Comparison of ENCODE assay signal across 8 cellular contexts in the genomic region with DNA sequence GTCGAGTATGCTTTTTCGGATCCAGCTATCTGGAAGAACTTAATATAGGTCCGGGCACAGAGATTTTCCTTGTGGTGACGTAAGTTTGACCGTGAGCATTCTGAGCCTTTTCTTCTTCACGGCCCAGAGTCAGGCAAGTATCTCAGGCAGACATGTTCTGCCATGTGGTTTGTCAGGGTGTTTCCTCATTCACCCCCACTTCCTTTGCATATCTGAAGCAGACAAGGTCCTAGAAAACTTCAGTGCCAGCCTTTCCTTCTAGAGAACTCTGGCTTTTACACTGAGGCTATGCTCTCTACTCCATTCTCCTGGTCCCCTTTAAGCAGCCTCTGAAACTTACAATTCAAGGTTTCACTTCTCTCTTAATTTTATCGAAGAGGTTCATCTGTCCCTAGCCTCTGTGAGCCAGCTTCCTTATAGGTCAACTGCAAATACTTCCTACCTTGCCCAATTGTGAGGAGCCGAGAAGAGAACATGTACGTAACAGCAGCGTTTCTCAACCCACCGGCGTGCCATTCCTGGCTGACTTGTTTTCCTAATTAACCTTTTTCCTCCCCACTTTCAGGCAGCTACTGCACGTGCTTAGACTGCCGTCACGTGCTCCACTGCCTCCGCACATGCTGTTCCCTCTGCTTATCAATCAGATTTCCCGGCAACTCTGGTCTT.
A peak's percentile ranks its signal among the peaks of the same experiment; 100 is the strongest.
DNase-seq lines count a peak whose midpoint lies in the region; ATAC-seq and TF ChIP-seq lines count a peak whose summit lies in the region.

No MANE protein-coding gene starts in this region.

- ATAC-seq in GM21381 (IDR thresholded peaks at IDR 0.05; ENCODE audit: unreplicated experiment) (peak; percentile 96), HG03558 (IDR thresholded peaks at IDR 0.05; ENCODE audit: extremely low read depth, unreplicated experiment) (peak; percentile 84)

- TF ChIP-seq CTCF in GM10266 (IDR thresholded peaks at IDR 0.05; ENCODE audit: control insufficient read depth, insufficient read depth, low read depth, missing control alignments): no peak

- DNase-seq in GM10266 (ENCODE audit: extremely low spot score) (peak; percentile 53), germinal center (ENCODE audit: low spot score) (peak; percentile 27), HK-2 (ENCODE audit: unreplicated experiment) (no peak), NCI-H524 (lab: John Stamatoyannopoulos, UW) (no peak), SHP77 treated with DMSO at 0.1 percent for 48 hours (lab: John Stamatoyannopoulos, UW) (no peak)
- DNase-seq in activated CD8-positive, alpha-beta memory T cell treated with anti-CD3 and anti-CD28 coated beads, Interleukin-2, amount 50 U/mL, for 4 hours: no peak

Comparison
In these comparisons a context has a peak if more than half of its experiments do, and no peak if none do; other contexts are left out.
1. DNase-seq: peak in GM10266 (single experiment) and germinal center (single experiment); none in HK-2 (single experiment), NCI-H524 (0 of 2), activated CD8-positive, alpha-beta memory T cell treated with anti-CD3 and anti-CD28 coated beads, Interleukin-2, amount 50 U/mL, for 4 hours (single experiment) and SHP77 treated with DMSO at 0.1 percent for 48 hours (single experiment).